14 cellular contexts compared by ENCODE assay signal in genomic region chr2:101106453-101107181, GRCh38. TPM values are rescaled to one million over a fixed set of nuclear protein-coding genes. Genes with fewer than 3 reads are reported as not detected.
DNase-seq lines count a peak whose midpoint lies in the region; ATAC-seq and TF ChIP-seq lines count a peak whose summit lies in the region.
"Had no signal": no experiment of that assay in that cellular context is flagged by ENCODE, and none has a peak within 500 bp of the region (broad histone marks: within the 10 kb centered on the region; RNA-seq: fewer than 3 reads in every experiment).

No MANE protein-coding gene starts in this region.

- DNase-seq in NCI-H2227 (lab: John Stamatoyannopoulos, UW; ENCODE audit: unreplicated experiment) (peak; percentile 11), NCI-H2227 treated with DMSO at 0.1 percent for 48 hours (lab: John Stamatoyannopoulos, UW) (no peak), SHP77 treated with DMSO at 0.1 percent for 48 hours (lab: John Stamatoyannopoulos, UW) (peak; percentile 54), right cardiac atrium (no peak), head of caudate nucleus (no peak), D341Med (ENCODE audit: low spot score) (no peak), GM13976 (ENCODE audit: low spot score) (no peak)
- DNase-seq: stimulated activated CD4-positive, alpha-beta T cell treated with anti-CD3 and anti-CD28 coated beads, Interleukin-12 subunit alpha, Interleukin-12 subunit beta, amount 100 ng/mL, for 4 hours; WERI-Rb-1 had no signal

- H3K27ac ChIP-seq in right cardiac atrium (ENCODE audit: low read length) (peak overlapping the region; percentile 85), stomach smooth muscle (ENCODE audit: low read length) (peak overlapping the region; percentile 7)
- H3K27ac ChIP-seq: neutrophil, thoracic aorta, WERI-Rb-1 had no signal

- H3K27me3 ChIP-seq in right cardiac atrium (ENCODE audit: control insufficient read depth, insufficient read depth) (no peaks in the 10 kb centered on the region), stomach smooth muscle (ENCODE audit: control insufficient read depth in 1 of 2, insufficient read depth in 2 of 2, low read length in 2 of 2) (no peaks in the 10 kb centered on the region)
- H3K27me3 ChIP-seq: neutrophil had no signal

- 60% methylated on average over 12 of the region's 12 CpGs for WGBS in right cardiac atrium

- in situ Hi-C loops in GM13976 (cut with MboI; ENCODE audit: low sequenced_read_pairs, unreplicated experiment) = no loop called here

- H3K4me1 ChIP-seq in right cardiac atrium (ENCODE audit: control insufficient read depth, insufficient read depth, low read length) (peaks cover 26% of the 10 kb centered on the region), stomach smooth muscle (ENCODE audit: control insufficient read depth, insufficient read depth, low read length) (peaks cover 36% of the 10 kb centered on the region)

- no peak overlapping the region for H3K4me3 ChIP-seq in right cardiac atrium (ENCODE audit: low read length)
- peak overlapping the region in 1 of 2 donors; percentile 23 for H3K4me3 ChIP-seq in stomach smooth muscle (ENCODE audit: low read length in 2 of 2)
- H3K4me3 ChIP-seq: lung, thoracic aorta had no signal

- no peak for TF ChIP-seq CTCF in GM13976 (IDR thresholded peaks at IDR 0.05; ENCODE audit: borderline replicate concordance, control extremely low read depth, extremely low read depth, insufficient read depth, missing control alignments)

- intact Hi-C loops in right cardiac atrium (cut with DNase I) = no loop called here
- intact Hi-C loops in head of caudate nucleus (cut with DNase I) = no loop called here

- H3K9ac ChIP-seq in stomach smooth muscle (ENCODE audit: low read length in 2 of 2) = no peak overlapping the region

- H3K36me3 ChIP-seq in stomach smooth muscle (ENCODE audit: control insufficient read depth in 2 of 2, insufficient read depth in 2 of 2, low read length in 2 of 2) = no peaks in the 10 kb centered on the region
- H3K36me3 ChIP-seq: neutrophil, thoracic aorta, WERI-Rb-1 had no signal

- no peak for ATAC-seq in right cardiac atrium
- ATAC-seq: activated naive CD4-positive, alpha-beta T cell treated with anti-CD3 and anti-CD28 coated beads, Interleukin-2, amount 50 U/mL, for 72 hours had no signal

- H3K9me3 ChIP-seq in right cardiac atrium (ENCODE audit: control insufficient read depth, low read length) (no peaks in the 10 kb centered on the region), stomach smooth muscle (ENCODE audit: control insufficient read depth in 2 of 2, low read length in 2 of 2) (peaks cover 0 to 3% of the 10 kb centered on the region in 2 donors)
- H3K9me3 ChIP-seq: neutrophil, thoracic aorta had no signal

RNA-seq across cellular contexts. Expression of gene TBC1D8, which starts 44.6 kb away (rescaled TPM):
- 10 to 100 TPM; 42.3 to 79.5 (median 52.2) TPM for total RNA-seq in right cardiac atrium
- 36.4 TPM for polyA plus RNA-seq in right cardiac atrium

Comparison
In these comparisons a context has a peak if more than half of its experiments do, and no peak if none do; other contexts are left out.
1. DNase-seq: peak in NCI-H2227 (single experiment) and SHP77 treated with DMSO at 0.1 percent for 48 hours (single experiment); none in NCI-H2227 treated with DMSO at 0.1 percent for 48 hours (single experiment), right cardiac atrium (0 of 3), head of caudate nucleus (0 of 42), D341Med (single experiment) and GM13976 (single experiment).